Comparison of ENCODE assay signal across 16 cellular contexts in the genomic region with DNA sequence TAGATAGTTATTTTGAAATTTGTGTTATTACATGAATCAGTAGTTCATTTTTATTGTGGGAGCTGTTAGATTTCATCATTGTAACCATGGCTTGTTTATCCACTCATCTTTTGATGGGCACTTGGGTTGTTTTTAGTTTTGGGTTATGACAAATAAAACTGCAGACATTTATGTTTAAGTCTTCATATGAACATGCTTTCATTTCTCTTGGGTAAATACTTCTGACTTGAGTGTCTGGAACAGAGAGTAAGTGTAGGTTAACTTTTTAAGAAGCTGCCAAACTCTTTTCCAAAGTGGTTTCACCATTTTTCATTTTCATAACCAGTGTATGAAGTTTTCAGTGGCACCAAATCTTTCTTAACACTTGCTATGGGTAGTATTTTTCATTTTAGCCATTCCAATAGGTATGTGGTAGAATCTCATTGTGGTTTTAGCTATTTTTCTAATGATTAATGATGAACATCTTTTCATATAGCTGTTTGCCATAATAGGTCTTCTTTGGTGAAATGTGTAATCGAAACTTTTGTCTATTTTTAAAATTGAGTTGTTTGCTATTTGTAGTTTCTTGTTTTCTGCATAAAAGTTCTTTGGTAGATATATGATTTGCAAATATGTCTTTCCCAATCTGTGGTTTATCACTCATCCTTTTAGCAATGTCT. TPM values are rescaled to one million over a fixed set of nuclear protein-coding genes. Genes with fewer than 3 reads are reported as not detected.
DNase-seq lines count a peak whose midpoint lies in the region; ATAC-seq and TF ChIP-seq lines count a peak whose summit lies in the region.
"Had no signal": no experiment of that assay in that cellular context is flagged by ENCODE, and none has a peak within 500 bp of the region (broad histone marks: within the 10 kb centered on the region; RNA-seq: fewer than 3 reads in every experiment).

No MANE protein-coding gene starts in this region.

- no peak overlapping the region for H3K27ac Mint-ChIP-seq in osteocyte (ENCODE audit: unreplicated experiment)
- H3K27ac Mint-ChIP-seq: activated naive CD8-positive, alpha-beta T cell treated with anti-CD3 and anti-CD28 coated beads, Interleukin-2, amount 10 ng/mL, durations not matched to agents 7 days and 5 days had no signal

- no peak overlapping the region for H2AFZ ChIP-seq in KMS-11 (ENCODE audit: low read depth)

- no peaks in the 10 kb centered on the region for H3K4me1 Mint-ChIP-seq in osteocyte (ENCODE audit: unreplicated experiment)

- ATAC-seq in GM18858 (IDR thresholded peaks at IDR 0.05; ENCODE audit: unreplicated experiment) (peak; percentile 34), GM19397 (IDR thresholded peaks at IDR 0.05; ENCODE audit: unreplicated experiment) (peak; percentile 56), HG02678 (IDR thresholded peaks at IDR 0.05; ENCODE audit: unreplicated experiment) (peak; percentile 53)

- peaks cover 15% of the 10 kb centered on the region; the same call in 1 of the 2 replicates for H3K79me2 ChIP-seq in KMS-11 (ENCODE audit: insufficient read depth, low read depth)

- H3K4me3 Mint-ChIP-seq in osteocyte (ENCODE audit: unreplicated experiment): no peak overlapping the region
- H3K4me3 Mint-ChIP-seq: activated naive CD8-positive, alpha-beta T cell treated with anti-CD3 and anti-CD28 coated beads, Interleukin-2, amount 10 ng/mL, durations not matched to agents 7 days and 5 days had no signal

- peaks cover 6% of the 10 kb centered on the region for H3K9me3 Mint-ChIP-seq in osteocyte (ENCODE audit: unreplicated experiment)

- no peaks in the 10 kb centered on the region for H3K36me3 Mint-ChIP-seq in osteocyte (ENCODE audit: unreplicated experiment)

- H4K20me1 ChIP-seq in KMS-11 (ENCODE audit: insufficient read depth): no peaks in the 10 kb centered on the region

- no peak for DNase-seq in HK-2 (ENCODE audit: unreplicated experiment)
- DNase-seq in osteocyte (ENCODE audit: extremely low spot score, unreplicated experiment): no peak
- DNase-seq in NCI-H526 treated with DMSO at 0.1 percent for 48 hours (lab: John Stamatoyannopoulos, UW): no peak
- DNase-seq: activated CD4-positive, alpha-beta T cell treated with anti-CD3 and anti-CD28 coated beads, Interleukin-2, amount 50 U/mL, for 48 hours; activated naive CD8-positive, alpha-beta T cell treated with anti-CD3 and anti-CD28 coated beads, Interleukin-2, amount 10 ng/mL, durations not matched to agents 7 days and 5 days; head of caudate nucleus; KG1; NCI-H1930; NCI-H748 treated with DMSO at 0.1 percent for 48 hours; ovary; T-helper 9 cell; testis had no signal

- H3K27ac ChIP-seq in KMS-11: peak overlapping the region; percentile 47
- H3K27ac ChIP-seq: ovary, testis had no signal

- TF ChIP-seq CTCF in KMS-11 (conservative IDR thresholded peaks at IDR 0.05; ENCODE audit: low read depth, low read length) (no peak), osteocyte (IDR thresholded peaks at IDR 0.05) (no peak)

- no peak overlapping the region for H3K9ac ChIP-seq in KMS-11

- no peaks in the 10 kb centered on the region for H3K27me3 Mint-ChIP-seq in osteocyte (ENCODE audit: unreplicated experiment)
- H3K27me3 Mint-ChIP-seq: activated naive CD8-positive, alpha-beta T cell treated with anti-CD3 and anti-CD28 coated beads, Interleukin-2, amount 10 ng/mL, durations not matched to agents 7 days and 5 days had no signal

- H3K4me2 ChIP-seq in KMS-11: peak overlapping the region; percentile 25

- peaks cover 39% of the 10 kb centered on the region for H3K4me1 ChIP-seq in KMS-11 (ENCODE audit: low read depth, poor library complexity, severe bottlenecking)
- H3K4me1 ChIP-seq: testis had no signal

- no peaks in the 10 kb centered on the region for H3K27me3 ChIP-seq in KMS-11 (ENCODE audit: insufficient read depth, low read depth)
- H3K27me3 ChIP-seq: ovary, testis had no signal

- H3K4me3 ChIP-seq in KMS-11 (IDR thresholded peaks at IDR 0.05; ENCODE audit: insufficient read depth, low read depth, low read length): no peak overlapping the region
- H3K4me3 ChIP-seq: ovary, testis had no signal

- H3K36me3 ChIP-seq in KMS-11 (ENCODE audit: insufficient read depth): no peaks in the 10 kb centered on the region
- H3K36me3 ChIP-seq: ovary had no signal

RNA-seq across cellular contexts. Expression of a gene that starts 17.9 kb away (rescaled TPM):
- 0.16 TPM in 1 of 2 replicates, not detected in the other for total RNA-seq in osteocyte
